In genomic region chr1:48439380-48439779, GRCh38 we compare ENCODE assay signal across 1 cellular context.
TF ChIP-seq lines count a peak whose summit lies in the region.

No MANE protein-coding gene starts in this region.

TF ChIP-seq in HepG2, 621 proteins besides CTCF, POLR2A, EP300 and RAD21 (continued from another document and continues in another):
- TF ChIP-seq STAT6 (CRISPR knock-in tag; IDR thresholded peaks at IDR 0.05; ENCODE audit: borderline replicate concordance) (no peak), MEIS2 (CRISPR knock-in tag; IDR thresholded peaks at IDR 0.05) (no peak), SKI (IDR thresholded peaks at IDR 0.05; ENCODE audit: partially characterized antibody) (no peak), KLF6 (CRISPR knock-in tag; IDR thresholded peaks at IDR 0.05) (no peak), GTF2F1 (IDR thresholded peaks at IDR 0.05; ENCODE audit: low read length) (no peak), HBP1 (CRISPR knock-in tag; IDR thresholded peaks at IDR 0.05; ENCODE audit: low read depth) (no peak), LCORL (IDR thresholded peaks at IDR 0.05) (no peak), LCORL (CRISPR knock-in tag; IDR thresholded peaks at IDR 0.05) (peak; percentile 74; the same call in 1 of the 2 replicates), ZNF484 (CRISPR knock-in tag; IDR thresholded peaks at IDR 0.05; ENCODE audit: borderline replicate concordance, low read depth) (no peak), CEBPG (CRISPR knock-in tag; IDR thresholded peaks at IDR 0.05) (no peak), FOXC1 (CRISPR knock-in tag; IDR thresholded peaks at IDR 0.05; ENCODE audit: borderline replicate concordance) (no peak), ZNF737 (CRISPR knock-in tag; IDR thresholded peaks at IDR 0.05; ENCODE audit: borderline replicate concordance) (no peak), ZNF598 (CRISPR knock-in tag; IDR thresholded peaks at IDR 0.05; ENCODE audit: borderline replicate concordance) (no peak), ARID5B (CRISPR knock-in tag; IDR thresholded peaks at IDR 0.05) (peak; percentile 21; the same call in 1 of the 2 replicates), ZMYM4 (CRISPR knock-in tag; IDR thresholded peaks at IDR 0.05) (peak; percentile 32; the same call in 1 of the 2 replicates), TRIM24 (CRISPR knock-in tag; IDR thresholded peaks at IDR 0.05) (peak; percentile 63), MAFG (CRISPR knock-in tag; IDR thresholded peaks at IDR 0.05) (no peak), TEAD3 (CRISPR knock-in tag; optimal IDR thresholded peaks at IDR 0.05; ENCODE audit: borderline replicate concordance) (no peak), PAXIP1 (CRISPR knock-in tag; conservative IDR thresholded peaks at IDR 0.05) (0 out of 2 replicates have a peak, but pooled peaks have one; percentile 18), FOXP1 (IDR thresholded peaks at IDR 0.05) (no peak), FOXP1 (CRISPR knock-in tag; IDR thresholded peaks at IDR 0.05) (peak; percentile 59; the same call in 1 of the 2 replicates), HNF4A (CRISPR knock-in tag; IDR thresholded peaks at IDR 0.05) (peak; percentile 49), ZNF234 (CRISPR knock-in tag; conservative IDR thresholded peaks at IDR 0.05) (no peak), MAZ (IDR thresholded peaks at IDR 0.05; ENCODE audit: borderline replicate concordance, low read depth, low read length) (no peak), MAZ (CRISPR knock-in tag; IDR thresholded peaks at IDR 0.05; ENCODE audit: low read depth) (no peak), NCOR1 (IDR thresholded peaks at IDR 0.05; ENCODE audit: borderline replicate concordance, low read length) (peak; percentile 72; the same call in 1 of the 2 replicates), TMF1 (CRISPR knock-in tag; IDR thresholded peaks at IDR 0.05; ENCODE audit: low read depth) (no peak), PTBP1 (IDR thresholded peaks at IDR 0.05; ENCODE audit: low read depth, low read length, poor library complexity, severe bottlenecking) (no peak), MIXL1 (CRISPR knock-in tag; IDR thresholded peaks at IDR 0.05) (no peak), ARNTL (CRISPR knock-in tag; IDR thresholded peaks at IDR 0.05) (no peak), ZNF383 (CRISPR knock-in tag; IDR thresholded peaks at IDR 0.05; ENCODE audit: borderline replicate concordance) (no peak), HNRNPL (IDR thresholded peaks at IDR 0.05; ENCODE audit: low read depth, low read length) (no peak)
- TF ChIP-seq, protein P1, sequence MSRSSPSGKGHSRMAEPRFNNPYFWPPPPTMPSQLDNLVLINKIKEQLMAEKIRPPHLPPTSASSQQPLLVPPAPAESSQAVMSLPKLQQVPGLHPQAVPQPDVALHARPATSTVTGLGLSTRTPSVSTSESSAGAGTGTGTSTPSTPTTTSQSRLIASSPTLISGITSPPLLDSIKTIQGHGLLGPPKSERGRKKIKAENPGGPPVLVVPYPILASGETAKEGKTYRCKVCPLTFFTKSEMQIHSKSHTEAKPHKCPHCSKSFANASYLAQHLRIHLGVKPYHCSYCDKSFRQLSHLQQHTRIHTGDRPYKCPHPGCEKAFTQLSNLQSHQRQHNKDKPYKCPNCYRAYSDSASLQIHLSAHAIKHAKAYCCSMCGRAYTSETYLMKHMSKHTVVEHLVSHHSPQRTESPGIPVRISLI (CRISPR knock-in tag; IDR thresholded peaks at IDR 0.05; ENCODE audit: borderline replicate concordance) = peak; percentile 74; the same call in 1 of the 2 replicates
- TF ChIP-seq, protein P2, sequence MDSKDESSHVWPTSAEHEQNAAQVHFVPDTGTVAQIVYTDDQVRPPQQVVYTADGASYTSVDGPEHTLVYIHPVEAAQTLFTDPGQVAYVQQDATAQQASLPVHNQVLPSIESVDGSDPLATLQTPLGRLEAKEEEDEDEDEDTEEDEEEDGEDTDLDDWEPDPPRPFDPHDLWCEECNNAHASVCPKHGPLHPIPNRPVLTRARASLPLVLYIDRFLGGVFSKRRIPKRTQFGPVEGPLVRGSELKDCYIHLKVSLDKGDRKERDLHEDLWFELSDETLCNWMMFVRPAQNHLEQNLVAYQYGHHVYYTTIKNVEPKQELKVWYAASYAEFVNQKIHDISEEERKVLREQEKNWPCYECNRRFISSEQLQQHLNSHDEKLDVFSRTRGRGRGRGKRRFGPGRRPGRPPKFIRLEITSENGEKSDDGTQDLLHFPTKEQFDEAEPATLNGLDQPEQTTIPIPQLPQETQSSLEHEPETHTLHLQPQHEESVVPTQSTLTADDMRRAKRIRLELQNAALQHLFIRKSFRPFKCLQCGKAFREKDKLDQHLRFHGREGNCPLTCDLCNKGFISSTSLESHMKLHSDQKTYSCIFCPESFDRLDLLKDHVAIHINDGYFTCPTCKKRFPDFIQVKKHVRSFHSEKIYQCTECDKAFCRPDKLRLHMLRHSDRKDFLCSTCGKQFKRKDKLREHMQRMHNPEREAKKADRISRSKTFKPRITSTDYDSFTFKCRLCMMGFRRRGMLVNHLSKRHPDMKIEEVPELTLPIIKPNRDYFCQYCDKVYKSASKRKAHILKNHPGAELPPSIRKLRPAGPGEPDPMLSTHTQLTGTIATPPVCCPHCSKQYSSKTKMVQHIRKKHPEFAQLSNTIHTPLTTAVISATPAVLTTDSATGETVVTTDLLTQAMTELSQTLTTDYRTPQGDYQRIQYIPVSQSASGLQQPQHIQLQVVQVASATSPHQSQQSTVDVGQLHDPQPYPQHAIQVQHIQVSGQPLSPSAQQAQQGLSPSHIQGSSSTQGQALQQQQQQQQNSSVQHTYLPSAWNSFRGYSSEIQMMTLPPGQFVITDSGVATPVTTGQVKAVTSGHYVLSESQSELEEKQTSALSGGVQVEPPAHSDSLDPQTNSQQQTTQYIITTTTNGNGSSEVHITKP (CRISPR knock-in tag; IDR thresholded peaks at IDR 0.05; ENCODE audit: low read depth) = no peak
- TF ChIP-seq, protein P3, sequence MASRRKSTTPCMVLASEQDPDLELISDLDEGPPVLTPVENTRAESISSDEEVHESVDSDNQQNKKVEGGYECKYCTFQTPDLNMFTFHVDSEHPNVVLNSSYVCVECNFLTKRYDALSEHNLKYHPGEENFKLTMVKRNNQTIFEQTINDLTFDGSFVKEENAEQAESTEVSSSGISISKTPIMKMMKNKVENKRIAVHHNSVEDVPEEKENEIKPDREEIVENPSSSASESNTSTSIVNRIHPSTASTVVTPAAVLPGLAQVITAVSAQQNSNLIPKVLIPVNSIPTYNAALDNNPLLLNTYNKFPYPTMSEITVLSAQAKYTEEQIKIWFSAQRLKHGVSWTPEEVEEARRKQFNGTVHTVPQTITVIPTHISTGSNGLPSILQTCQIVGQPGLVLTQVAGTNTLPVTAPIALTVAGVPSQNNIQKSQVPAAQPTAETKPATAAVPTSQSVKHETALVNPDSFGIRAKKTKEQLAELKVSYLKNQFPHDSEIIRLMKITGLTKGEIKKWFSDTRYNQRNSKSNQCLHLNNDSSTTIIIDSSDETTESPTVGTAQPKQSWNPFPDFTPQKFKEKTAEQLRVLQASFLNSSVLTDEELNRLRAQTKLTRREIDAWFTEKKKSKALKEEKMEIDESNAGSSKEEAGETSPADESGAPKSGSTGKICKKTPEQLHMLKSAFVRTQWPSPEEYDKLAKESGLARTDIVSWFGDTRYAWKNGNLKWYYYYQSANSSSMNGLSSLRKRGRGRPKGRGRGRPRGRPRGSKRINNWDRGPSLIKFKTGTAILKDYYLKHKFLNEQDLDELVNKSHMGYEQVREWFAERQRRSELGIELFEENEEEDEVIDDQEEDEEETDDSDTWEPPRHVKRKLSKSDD (CRISPR knock-in tag; IDR thresholded peaks at IDR 0.05; ENCODE audit: low read depth) = peak; percentile 37; the same call in 1 of the 2 replicates
